Comparison of ENCODE assay signal across 8 cellular contexts in genomic region chr22:30396871-30397655, GRCh38. TPM values are rescaled to one million over a fixed set of nuclear protein-coding genes. Genes with fewer than 3 reads are reported as not detected.
A peak's percentile ranks its signal among the peaks of the same experiment; 100 is the strongest.
DNase-seq lines count a peak whose midpoint lies in the region; ATAC-seq and TF ChIP-seq lines count a peak whose summit lies in the region.

TSS of gene SEC14L2 (plus strand) at chr22:30397018. CDS start at chr22:30397117, 99 bp downstream.

- H3K4me3 Mint-ChIP-seq in Caco-2 (ENCODE audit: unreplicated experiment) = peak within 1 kb of the TSS; percentile 76

- TF ChIP-seq CTCF in Caco-2 (IDR thresholded peaks at IDR 0.05; ENCODE audit: insufficient read depth in 1 of 2, low read depth in 1 of 2, low read length in 1 of 2, severe bottlenecking in 1 of 2, unreplicated experiment in 1 of 2) = no peak
- TF ChIP-seq CTCF in KMS-11 (conservative IDR thresholded peaks at IDR 0.05; ENCODE audit: low read depth, low read length) = no peak
- no peak for TF ChIP-seq CTCF in WI38 (IDR thresholded peaks at IDR 0.05; ENCODE audit: low read depth, low read length)
- no peak for TF ChIP-seq CTCF in gastrocnemius medialis (IDR thresholded peaks at IDR 0.05 in 4 of 5, conservative IDR thresholded peaks at IDR 0.05 in 1 of 5)

- no peaks in the 10 kb centered on the region for H3K36me3 ChIP-seq in Caco-2 (ENCODE audit: control insufficient read depth, insufficient read depth, low read length)
- H3K36me3 ChIP-seq in KMS-11 (ENCODE audit: insufficient read depth) = no peaks in the 10 kb centered on the region
- no peaks in the 10 kb centered on the region for H3K36me3 ChIP-seq in iPS-18a (ENCODE audit: control insufficient read depth, low read depth, low read length)
- no peaks in the 10 kb centered on the region for H3K36me3 ChIP-seq in gastrocnemius medialis

- H3K27me3 Mint-ChIP-seq in Caco-2 (ENCODE audit: insufficient read depth, unreplicated experiment) = no peaks in the 10 kb centered on the region

- H2AFZ ChIP-seq in KMS-11 (ENCODE audit: low read depth) = peak within 1 kb of the TSS; percentile 59; the same call in 1 of the 2 replicates

- H4K20me1 ChIP-seq in KMS-11 (ENCODE audit: insufficient read depth) = no peaks in the 10 kb centered on the region

- peaks cover 9% of the 10 kb centered on the region; the same call in 1 of the 2 replicates for H3K4me1 ChIP-seq in Caco-2
- peaks cover 7% of the 10 kb centered on the region for H3K4me1 ChIP-seq in KMS-11 (ENCODE audit: low read depth, poor library complexity, severe bottlenecking)
- peaks cover 21% of the 10 kb centered on the region for H3K4me1 ChIP-seq in iPS-18a (ENCODE audit: control insufficient read depth, low read depth, low read length)
- peaks cover 0 to 14% of the 10 kb centered on the region in 2 donors for H3K4me1 ChIP-seq in gastrocnemius medialis

- DNase-seq in Caco-2 (peak; percentile 57 to 63), T47D (ENCODE audit: low read depth in 1 of 2, low spot score in 1 of 2) (peak; percentile 51 to 53), gastrocnemius medialis (peak; percentile 19 to 41), GDM1 (lab: John Stamatoyannopoulos, UW) (no peak)

- H3K27ac Mint-ChIP-seq in Caco-2 (ENCODE audit: unreplicated experiment) = peak within 1 kb of the TSS; percentile 29

- ATAC-seq in gastrocnemius medialis (peak; percentile 33 to 48), GM18505 (IDR thresholded peaks at IDR 0.05; ENCODE audit: unreplicated experiment) (no peak)

- no peak within 1 kb of the TSS for H3K27ac ChIP-seq in KMS-11
- no peak within 1 kb of the TSS for H3K27ac ChIP-seq in iPS-18a (ENCODE audit: low read length)
- peak within 1 kb of the TSS in 2 of 4 donors; percentile 23 to 35 for H3K27ac ChIP-seq in gastrocnemius medialis

- peaks cover 11% of the 10 kb centered on the region for H3K36me3 Mint-ChIP-seq in Caco-2 (ENCODE audit: insufficient read depth, unreplicated experiment)

- TSS peak; percentile 57 for BruUV-seq in Caco-2 (replicated peaks; lab: Mats Ljungman, UMichigan)

- H3K27me3 ChIP-seq in Caco-2 (replicated peaks; ENCODE audit: control insufficient read depth, insufficient read depth, low read length) (no peaks in the 10 kb centered on the region), KMS-11 (ENCODE audit: insufficient read depth, low read depth) (peaks cover 20% of the 10 kb centered on the region), iPS-18a (ENCODE audit: control insufficient read depth, insufficient read depth, low read length) (peaks cover 33% of the 10 kb centered on the region), gastrocnemius medialis (peaks cover 24 to 35% (median 31%) of the 10 kb centered on the region in 3 donors)

- peak within 1 kb of the TSS; percentile 79 for H3K4me2 ChIP-seq in KMS-11

- intact Hi-C loops in Caco-2 (cut with micrococcal nuclease; ENCODE audit: unreplicated experiment) = no loop called here
- intact Hi-C loops in gastrocnemius medialis (cut with DNase I; ENCODE audit: low total_unique reads) = no loop called here

- H3K79me2 ChIP-seq in KMS-11 (ENCODE audit: insufficient read depth, low read depth) = no peaks in the 10 kb centered on the region

- no peaks in the 10 kb centered on the region for H3K9me3 Mint-ChIP-seq in Caco-2 (ENCODE audit: unreplicated experiment)

- H3K4me1 Mint-ChIP-seq in Caco-2 (ENCODE audit: low read depth, unreplicated experiment) = peaks cover 14% of the 10 kb centered on the region

- POLR2A ChIA-PET in Caco-2 (lab: Charles Lee) = interaction anchor here (0.5 to 2.2 kb wide), 4 partner anchors 16 to 119 kb away, joined by 3 to 19 read pairs (median 4); no protein-coding TSS in a partner anchor

- H3K4me3 ChIP-seq in Caco-2 (ENCODE audit: low read depth, low read length) = peak within 1 kb of the TSS; percentile 87
- no peak within 1 kb of the TSS for H3K4me3 ChIP-seq in KMS-11 (IDR thresholded peaks at IDR 0.05; ENCODE audit: insufficient read depth, low read depth, low read length)
- peak within 1 kb of the TSS; percentile 79 for H3K4me3 ChIP-seq in WI38 (ENCODE audit: low read depth, low read length)
- peak within 1 kb of the TSS; percentile 65 for H3K4me3 ChIP-seq in iPS-18a (ENCODE audit: low read length)
- H3K4me3 ChIP-seq in gastrocnemius medialis = peak within 1 kb of the TSS; percentile 60 to 72 (median 62)

- H3K9me3 ChIP-seq in Caco-2 (no peaks in the 10 kb centered on the region), iPS-18a (ENCODE audit: control insufficient read depth, low read depth, low read length) (no peaks in the 10 kb centered on the region), gastrocnemius medialis (no peaks in the 10 kb centered on the region)

- TF ChIP-seq POLR2A in gastrocnemius medialis (IDR thresholded peaks at IDR 0.05) (peak in 1 of 2 donors; percentile 21), GM18505 (IDR thresholded peaks at IDR 0.05; ENCODE audit: borderline replicate concordance, extremely low read depth, insufficient read depth, insufficient read length) (no peak)

- in situ Hi-C loops in T47D (cut with HindIII; ENCODE audit: low pct_unique_long_range_greater_than_20kb, low sequenced_read_pairs) = no loop called here
- in situ Hi-C loops in gastrocnemius medialis (cut with MboI; ENCODE audit: low sequenced_read_pairs in 4 of 4) = loop anchor here (10.0 to 25.0 kb wide), 4 partner anchors 88 to 285 kb away; partner anchors contain the start of genes CASTOR1 (in 1 of the 4) and OSM (in 1 of the 4)

- H3K9ac ChIP-seq in KMS-11 = peak within 1 kb of the TSS; percentile 9; the same call in 1 of the 2 replicates
- H3K9ac ChIP-seq in iPS-18a (ENCODE audit: low read length) = no peak within 1 kb of the TSS

- CTCF ChIA-PET in Caco-2 (lab: Charles Lee) = interaction anchor here (0.6 to 3.2 kb wide), 11 partner anchors 10 to 766 kb away, joined by 3 to 29 read pairs (median 5); partner anchors contain the start of genes CASTOR1, MTFP1, RNF215 and TCN2

RNA-seq across cellular contexts. Expression of gene SEC14L2, which starts in this region (rescaled TPM):
- total RNA-seq in Caco-2 (2022) (9.4 and 11.0 TPM in 2 replicates), gastrocnemius medialis (1 to 10 TPM; 3.0 to 5.1 (median 4.2) TPM)
